ENCODE assay signal across 1 cellular context in genomic region chr2:231600619-231601355, GRCh38.
TF ChIP-seq lines count a peak whose summit lies in the region.

No MANE protein-coding gene starts in this region.

TF ChIP-seq in GM23338, 12 proteins besides CTCF, POLR2A, EP300 and RAD21:
- TF ChIP-seq, protein P1, sequence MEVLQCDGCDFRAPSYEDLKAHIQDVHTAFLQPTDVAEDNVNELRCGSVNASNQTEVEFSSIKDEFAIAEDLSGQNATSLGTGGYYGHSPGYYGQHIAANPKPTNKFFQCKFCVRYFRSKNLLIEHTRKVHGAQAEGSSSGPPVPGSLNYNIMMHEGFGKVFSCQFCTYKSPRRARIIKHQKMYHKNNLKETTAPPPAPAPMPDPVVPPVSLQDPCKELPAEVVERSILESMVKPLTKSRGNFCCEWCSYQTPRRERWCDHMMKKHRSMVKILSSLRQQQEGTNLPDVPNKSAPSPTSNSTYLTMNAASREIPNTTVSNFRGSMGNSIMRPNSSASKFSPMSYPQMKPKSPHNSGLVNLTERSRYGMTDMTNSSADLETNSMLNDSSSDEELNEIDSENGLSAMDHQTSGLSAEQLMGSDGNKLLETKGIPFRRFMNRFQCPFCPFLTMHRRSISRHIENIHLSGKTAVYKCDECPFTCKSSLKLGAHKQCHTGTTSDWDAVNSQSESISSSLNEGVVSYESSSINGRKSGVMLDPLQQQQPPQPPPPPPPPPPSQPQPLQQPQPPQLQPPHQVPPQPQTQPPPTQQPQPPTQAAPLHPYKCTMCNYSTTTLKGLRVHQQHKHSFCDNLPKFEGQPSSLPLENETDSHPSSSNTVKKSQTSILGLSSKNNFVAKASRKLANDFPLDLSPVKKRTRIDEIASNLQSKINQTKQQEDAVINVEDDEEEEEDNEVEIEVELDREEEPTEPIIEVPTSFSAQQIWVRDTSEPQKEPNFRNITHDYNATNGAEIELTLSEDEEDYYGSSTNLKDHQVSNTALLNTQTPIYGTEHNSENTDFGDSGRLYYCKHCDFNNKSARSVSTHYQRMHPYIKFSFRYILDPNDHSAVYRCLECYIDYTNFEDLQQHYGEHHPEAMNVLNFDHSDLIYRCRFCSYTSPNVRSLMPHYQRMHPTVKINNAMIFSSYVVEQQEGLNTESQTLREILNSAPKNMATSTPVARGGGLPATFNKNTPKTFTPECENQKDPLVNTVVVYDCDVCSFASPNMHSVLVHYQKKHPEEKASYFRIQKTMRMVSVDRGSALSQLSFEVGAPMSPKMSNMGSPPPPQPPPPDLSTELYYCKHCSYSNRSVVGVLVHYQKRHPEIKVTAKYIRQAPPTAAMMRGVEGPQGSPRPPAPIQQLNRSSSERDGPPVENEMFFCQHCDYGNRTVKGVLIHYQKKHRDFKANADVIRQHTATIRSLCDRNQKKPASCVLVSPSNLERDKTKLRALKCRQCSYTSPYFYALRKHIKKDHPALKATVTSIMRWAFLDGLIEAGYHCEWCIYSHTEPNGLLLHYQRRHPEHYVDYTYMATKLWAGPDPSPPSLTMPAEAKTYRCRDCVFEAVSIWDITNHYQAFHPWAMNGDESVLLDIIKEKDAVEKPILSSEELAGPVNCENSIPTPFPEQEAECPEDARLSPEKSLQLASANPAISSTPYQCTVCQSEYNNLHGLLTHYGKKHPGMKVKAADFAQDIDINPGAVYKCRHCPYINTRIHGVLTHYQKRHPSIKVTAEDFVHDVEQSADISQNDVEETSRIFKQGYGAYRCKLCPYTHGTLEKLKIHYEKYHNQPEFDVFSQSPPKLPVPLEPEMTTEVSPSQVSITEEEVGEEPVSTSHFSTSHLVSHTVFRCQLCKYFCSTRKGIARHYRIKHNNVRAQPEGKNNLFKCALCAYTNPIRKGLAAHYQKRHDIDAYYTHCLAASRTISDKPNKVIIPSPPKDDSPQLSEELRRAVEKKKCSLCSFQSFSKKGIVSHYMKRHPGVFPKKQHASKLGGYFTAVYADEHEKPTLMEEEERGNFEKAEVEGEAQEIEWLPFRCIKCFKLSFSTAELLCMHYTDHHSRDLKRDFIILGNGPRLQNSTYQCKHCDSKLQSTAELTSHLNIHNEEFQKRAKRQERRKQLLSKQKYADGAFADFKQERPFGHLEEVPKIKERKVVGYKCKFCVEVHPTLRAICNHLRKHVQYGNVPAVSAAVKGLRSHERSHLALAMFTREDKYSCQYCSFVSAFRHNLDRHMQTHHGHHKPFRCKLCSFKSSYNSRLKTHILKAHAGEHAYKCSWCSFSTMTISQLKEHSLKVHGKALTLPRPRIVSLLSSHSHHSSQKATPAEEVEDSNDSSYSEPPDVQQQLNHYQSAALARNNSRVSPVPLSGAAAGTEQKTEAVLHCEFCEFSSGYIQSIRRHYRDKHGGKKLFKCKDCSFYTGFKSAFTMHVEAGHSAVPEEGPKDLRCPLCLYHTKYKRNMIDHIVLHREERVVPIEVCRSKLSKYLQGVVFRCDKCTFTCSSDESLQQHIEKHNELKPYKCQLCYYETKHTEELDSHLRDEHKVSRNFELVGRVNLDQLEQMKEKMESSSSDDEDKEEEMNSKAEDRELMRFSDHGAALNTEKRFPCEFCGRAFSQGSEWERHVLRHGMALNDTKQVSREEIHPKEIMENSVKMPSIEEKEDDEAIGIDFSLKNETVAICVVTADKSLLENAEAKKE (CRISPR knock-in tag; IDR thresholded peaks at IDR 0.05): no peak
- no peak for TF ChIP-seq ETS1 (IDR thresholded peaks at IDR 0.05)
- no peak for TF ChIP-seq REST (IDR thresholded peaks at IDR 0.05; ENCODE audit: unreplicated experiment)
- TF ChIP-seq NANOG (IDR thresholded peaks at IDR 0.05; ENCODE audit: borderline replicate concordance): no peak
- no peak for TF ChIP-seq POLR2AphosphoS5 (IDR thresholded peaks at IDR 0.05; ENCODE audit: low read depth)
- TF ChIP-seq CREB1 (CRISPR knock-in tag; IDR thresholded peaks at IDR 0.05; ENCODE audit: low read depth): no peak
- no peak for TF ChIP-seq ZNF331 (CRISPR knock-in tag; IDR thresholded peaks at IDR 0.05; ENCODE audit: low read depth)
- no peak for TF ChIP-seq ZNF114 (CRISPR knock-in tag; IDR thresholded peaks at IDR 0.05)
- TF ChIP-seq JUNB (IDR thresholded peaks at IDR 0.05; ENCODE audit: unreplicated experiment): no peak
- TF ChIP-seq EZH2phosphoT487 (IDR thresholded peaks at IDR 0.05; ENCODE audit: unreplicated experiment): no peak
- no peak for TF ChIP-seq EZH2 (IDR thresholded peaks at IDR 0.05; ENCODE audit: low read depth, unreplicated experiment)
- no peak for TF ChIP-seq STAT1 (IDR thresholded peaks at IDR 0.05; ENCODE audit: unreplicated experiment)
